ENCODE assay signal across 1 cellular context in genomic region chr10:133176546-133176945, GRCh38.
TF ChIP-seq lines count a peak whose summit lies in the region.

No MANE protein-coding gene starts in this region.

TF ChIP-seq in HepG2, 621 proteins besides CTCF, POLR2A, EP300 and RAD21:
- TF ChIP-seq FOXC1 (CRISPR knock-in tag; IDR thresholded peaks at IDR 0.05; ENCODE audit: borderline replicate concordance) (no peak), ZNF609 (CRISPR knock-in tag; IDR thresholded peaks at IDR 0.05; ENCODE audit: borderline replicate concordance) (no peak), ZNF660 (CRISPR knock-in tag; IDR thresholded peaks at IDR 0.05; ENCODE audit: borderline replicate concordance, low read depth) (no peak), PTBP1 (IDR thresholded peaks at IDR 0.05; ENCODE audit: low read depth, low read length, poor library complexity, severe bottlenecking) (no peak), FIP1L1 (IDR thresholded peaks at IDR 0.05; ENCODE audit: borderline replicate concordance, insufficient read depth, low read depth, low read length) (no peak), CBFB (CRISPR knock-in tag; IDR thresholded peaks at IDR 0.05) (no peak), PHF8 (CRISPR knock-in tag; IDR thresholded peaks at IDR 0.05) (no peak)
